Comparison of ENCODE assay signal across 14 cellular contexts in the genomic region with DNA sequence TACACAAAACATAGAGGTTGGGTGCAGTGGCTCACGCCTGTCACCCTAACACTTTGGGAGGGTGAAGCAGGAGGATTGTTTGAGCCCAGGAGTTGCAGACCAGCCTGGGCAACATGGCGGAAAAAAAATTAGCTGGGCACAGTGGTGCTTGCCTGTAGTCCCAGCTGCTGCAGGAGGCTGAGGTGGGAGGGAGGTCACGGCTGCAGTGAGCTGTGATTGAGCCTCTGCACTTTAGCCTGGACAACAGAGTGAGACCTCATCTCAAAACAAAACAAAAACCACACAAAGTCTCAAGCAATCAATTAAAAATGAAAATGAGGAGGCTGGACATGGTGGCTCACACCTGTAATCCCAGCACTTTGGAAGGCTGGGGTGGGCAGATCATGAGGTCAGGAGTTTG. TPM values are rescaled to one million over a fixed set of nuclear protein-coding genes. Genes with fewer than 3 reads are reported as not detected.
DNase-seq lines count a peak whose midpoint lies in the region; ATAC-seq and TF ChIP-seq lines count a peak whose summit lies in the region.
"Had no signal": no experiment of that assay in that cellular context is flagged by ENCODE, and none has a peak within 500 bp of the region (broad histone marks: within the 10 kb centered on the region; RNA-seq: fewer than 3 reads in every experiment).

No MANE protein-coding gene starts in this region.

- 78 to 88% (median 78%) methylated on average over 3 of the region's 3 CpGs for WGBS in ovary, 3 donors

- TF ChIP-seq POLR2A in ovary (IDR thresholded peaks at IDR 0.05): no peak

- POLR2A ChIA-PET in OCI-LY7 (lab: Charles Lee): interaction anchor here (1.5 kb wide), 1 partner anchor 108 kb away, joined by 4 read pairs; no protein-coding TSS in a partner anchor

- no peak overlapping the region for H3K4me3 Mint-ChIP-seq in CD14-positive monocyte
- H3K4me3 Mint-ChIP-seq in dendritic cell treated with granulocyte-macrophage colony-stimulating factor and Interleukin-4, amounts not matched to agents 40 ng/mL and 50 ng/mL, for 4 days: peak overlapping the region; percentile 20

- DNase-seq in CD14-positive monocyte (ENCODE audit: low spot score) (no peak), OCI-LY7 (ENCODE audit: low spot score) (peak; percentile 12), glomerular visceral epithelial cell (ENCODE audit: extremely low spot score) (no peak), ovary (no peak)
- DNase-seq: activated CD8-positive, alpha-beta memory T cell treated with anti-CD3 and anti-CD28 coated beads, Interleukin-2, amount 50 U/mL, for 48 hours; cerebellar nuclear complex; COR-L47; NCI-H1694; NCI-H82 had no signal

- H3K4me1 ChIP-seq in OCI-LY7 (ENCODE audit: insufficient read depth, low read length, poor library complexity, severe bottlenecking) (peaks cover 49% of the 10 kb centered on the region), ovary (ENCODE audit: insufficient read depth) (peaks cover 4% of the 10 kb centered on the region)

- H3K9me2 ChIP-seq in OCI-LY7 (ENCODE audit: insufficient read depth, low read length): no peaks in the 10 kb centered on the region

- no peak for TF ChIP-seq CTCF in CD14-positive monocyte (IDR thresholded peaks at IDR 0.05)
- TF ChIP-seq CTCF in GM12875 (IDR thresholded peaks at IDR 0.05; ENCODE audit: borderline replicate concordance, insufficient read depth, low read depth, low read length): no peak
- no peak for TF ChIP-seq CTCF in OCI-LY7 (conservative IDR thresholded peaks at IDR 0.05; ENCODE audit: low read length)
- no peak for TF ChIP-seq CTCF in ovary (IDR thresholded peaks at IDR 0.05)

- H3K4me1 Mint-ChIP-seq in CD14-positive monocyte: peaks cover 15% of the 10 kb centered on the region
- H3K4me1 Mint-ChIP-seq in dendritic cell treated with granulocyte-macrophage colony-stimulating factor and Interleukin-4, amounts not matched to agents 40 ng/mL and 50 ng/mL, for 4 days (ENCODE audit: low read depth): peaks cover 12% of the 10 kb centered on the region

- BruUV-seq in OCI-LY7 (replicated peaks; lab: Mats Ljungman, UMichigan): no TSS peak

- H4K20me1 ChIP-seq in OCI-LY7 (ENCODE audit: insufficient read depth, low read length): peaks cover 62% of the 10 kb centered on the region

- H2AFZ ChIP-seq in OCI-LY7 (ENCODE audit: low read length): no peak overlapping the region

- H3K36me3 ChIP-seq in OCI-LY7 (ENCODE audit: insufficient read depth, low read length): peaks cover 89% of the 10 kb centered on the region
- H3K36me3 ChIP-seq in ovary: no peaks in the 10 kb centered on the region

- no peaks in the 10 kb centered on the region for H3K27me3 Mint-ChIP-seq in CD14-positive monocyte (ENCODE audit: low read depth in 3 of 3)
- no peaks in the 10 kb centered on the region for H3K27me3 Mint-ChIP-seq in dendritic cell treated with granulocyte-macrophage colony-stimulating factor and Interleukin-4, amounts not matched to agents 40 ng/mL and 50 ng/mL, for 4 days

- H3K36me3 Mint-ChIP-seq in CD14-positive monocyte: peaks cover 2% of the 10 kb centered on the region in 2 donors
- peaks cover 4% of the 10 kb centered on the region for H3K36me3 Mint-ChIP-seq in dendritic cell treated with granulocyte-macrophage colony-stimulating factor and Interleukin-4, amounts not matched to agents 40 ng/mL and 50 ng/mL, for 4 days (ENCODE audit: low read depth)

- H3K27ac ChIP-seq in OCI-LY7 (ENCODE audit: low read depth, low read length, poor library complexity, severe bottlenecking) (no peak overlapping the region), ovary (no peak overlapping the region)

- no peak for TF ChIP-seq EP300 in ovary (IDR thresholded peaks at IDR 0.05)

- H3K27me3 ChIP-seq in ovary: no peaks in the 10 kb centered on the region

- H3K9me3 ChIP-seq in OCI-LY7 (ENCODE audit: low read length) (no peaks in the 10 kb centered on the region), ovary (no peaks in the 10 kb centered on the region)

- no peaks in the 10 kb centered on the region for H3K9me3 Mint-ChIP-seq in CD14-positive monocyte
- no peaks in the 10 kb centered on the region for H3K9me3 Mint-ChIP-seq in dendritic cell treated with granulocyte-macrophage colony-stimulating factor and Interleukin-4, amounts not matched to agents 40 ng/mL and 50 ng/mL, for 4 days

- ATAC-seq in GM18907 (IDR thresholded peaks at IDR 0.05; ENCODE audit: unreplicated experiment): no peak
- no peak for ATAC-seq in HG03520 (IDR thresholded peaks at IDR 0.05; ENCODE audit: unreplicated experiment)

- peak overlapping the region in 4 of 7 donors; percentile 54 to 76 (median 70) for H3K27ac Mint-ChIP-seq in CD14-positive monocyte
- peak overlapping the region; percentile 61 for H3K27ac Mint-ChIP-seq in dendritic cell treated with granulocyte-macrophage colony-stimulating factor and Interleukin-4, amounts not matched to agents 40 ng/mL and 50 ng/mL, for 4 days

- CTCF ChIA-PET in OCI-LY7 (lab: Charles Lee; ENCODE audit: unreplicated experiment): interaction anchor here (1.1 kb wide), 1 partner anchor 8 kb away, joined by 4 read pairs; no protein-coding TSS in a partner anchor

- peaks cover 100% of the 10 kb centered on the region for H3K79me2 ChIP-seq in OCI-LY7 (ENCODE audit: insufficient read depth, low read depth, low read length)

- peak overlapping the region; percentile 73 for H3K4me2 ChIP-seq in OCI-LY7 (ENCODE audit: low read length)

- intact Hi-C loops in CD14-positive monocyte (cut with micrococcal nuclease) (no loop called here), OCI-LY7 (cut with micrococcal nuclease; ENCODE audit: unreplicated experiment) (no loop called here), ovary (cut with DNase I) (no loop called here)
- intact Hi-C loops in dendritic cell treated with granulocyte-macrophage colony-stimulating factor and Interleukin-4, amounts not matched to agents 40 ng/mL and 50 ng/mL, for 4 days (cut with micrococcal nuclease): no loop called here

- peak overlapping the region; percentile 28 for H3K4me3 ChIP-seq in GM12875 (ENCODE audit: low read depth, low read length)
- peak overlapping the region; percentile 90 for H3K4me3 ChIP-seq in OCI-LY7 (ENCODE audit: low read depth, low read length, poor library complexity, severe bottlenecking)
- no peak overlapping the region for H3K4me3 ChIP-seq in ovary
- H3K4me3 ChIP-seq: skin epidermis had no signal

RNA-seq across cellular contexts. Expression of gene NOP58, which starts 4.9 kb away (rescaled TPM):
- polyA plus RNA-seq in CD14-positive monocyte (10 to 100 TPM; 19.4 to 25.4 TPM), ovary (10 to 100 TPM; 37.3 to 41.8 TPM)
- total RNA-seq in OCI-LY7 (2014; rRNA removed; shearing (Covaris generic)): 124 and 145 TPM in 2 replicates
- total RNA-seq in OCI-LY7 (2022) (172 and 174 TPM in 2 replicates), ovary (10 to 100 TPM; 53.9 to 74.7 (median 64.0) TPM)

RNA-seq across cellular contexts. Expression of gene SUMO1, which starts 32.1 kb away (rescaled TPM):
- polyA plus RNA-seq in CD14-positive monocyte: 100 to 1,000 TPM; 156 to 159 TPM
- total RNA-seq in OCI-LY7 (2014; rRNA removed; shearing (Covaris generic)): 69.8 and 86.6 TPM in 2 replicates
- total RNA-seq in OCI-LY7 (2022): 95.0 and 98.9 TPM in 2 replicates
- 10 to 100 TPM; 41.7 to 71.6 (median 61.4) TPM for total RNA-seq in ovary
- polyA plus RNA-seq in ovary: 10 to 100 TPM; 67.1 to 97.0 TPM
